13 cellular contexts compared by ENCODE assay signal in the genomic region with DNA sequence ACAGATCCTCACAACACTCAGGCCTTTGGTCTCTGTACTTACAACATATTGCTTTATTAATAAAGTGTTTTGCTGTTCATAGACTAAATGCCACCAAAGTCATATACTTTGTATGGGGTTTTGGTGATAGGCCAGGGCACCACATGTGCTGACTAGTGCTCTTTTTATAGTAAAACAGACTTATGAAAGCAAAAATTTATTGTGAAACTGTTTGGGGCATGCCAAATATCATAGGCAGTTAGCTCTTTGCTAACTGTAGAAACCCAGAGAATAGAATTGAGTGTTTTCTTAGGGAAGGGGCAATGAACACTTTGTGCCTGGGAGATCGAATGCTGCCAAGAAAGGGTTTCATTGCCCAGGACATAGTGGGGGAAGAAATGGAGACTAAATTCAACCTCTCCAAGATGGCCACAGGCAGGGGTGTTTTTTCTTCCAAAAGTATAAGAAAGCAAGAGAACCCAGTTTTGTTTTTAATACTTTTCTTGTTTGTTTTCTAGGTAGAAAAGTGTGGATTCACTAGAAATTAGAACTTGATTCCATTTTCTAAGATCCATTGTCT.
DNase-seq lines count a peak whose midpoint lies in the region; ATAC-seq and TF ChIP-seq lines count a peak whose summit lies in the region.
"Had no signal": no experiment of that assay in that cellular context is flagged by ENCODE, and none has a peak within 500 bp of the region (broad histone marks: within the 10 kb centered on the region; RNA-seq: fewer than 3 reads in every experiment).

No MANE protein-coding gene starts in this region.

- no peak overlapping the region for H4K91ac ChIP-seq in neuronal stem cell (ENCODE audit: low read depth, low read length, poor library complexity)

- no peak overlapping the region for H3K4me2 ChIP-seq in neuronal stem cell (ENCODE audit: insufficient read depth, low read length, poor library complexity, severe bottlenecking)

- H2BK5ac ChIP-seq in neuronal stem cell (ENCODE audit: low read length): no peak overlapping the region

- H4K8ac ChIP-seq in neuronal stem cell (ENCODE audit: low read depth, low read length): no peak overlapping the region

- H3K27ac ChIP-seq in neuronal stem cell (replicated peaks; ENCODE audit: low read length): no peak overlapping the region
- no peak overlapping the region for H3K27ac ChIP-seq in prostate gland

- no peaks in the 10 kb centered on the region for H3K27me3 Mint-ChIP-seq in dendritic cell treated with granulocyte-macrophage colony-stimulating factor and Interleukin-4, amounts not matched to agents 40 ng/mL and 50 ng/mL, for 4 days

- no peak overlapping the region for H3K23ac ChIP-seq in neuronal stem cell (ENCODE audit: low read depth, low read length, poor library complexity)

- H2AFZ ChIP-seq in neuronal stem cell (ENCODE audit: low read length): no peak overlapping the region

- H3K36me3 ChIP-seq in neuronal stem cell (replicated peaks in 1 of 2; ENCODE audit: control insufficient read depth in 2 of 2, insufficient read depth in 2 of 2, low read length in 2 of 2) (peaks cover 2 to 55% of the 10 kb centered on the region in 2 donors), prostate gland (no peaks in the 10 kb centered on the region)

- peaks cover 21% of the 10 kb centered on the region for H3K4me1 Mint-ChIP-seq in dendritic cell treated with granulocyte-macrophage colony-stimulating factor and Interleukin-4, amounts not matched to agents 40 ng/mL and 50 ng/mL, for 4 days (ENCODE audit: low read depth)
- H3K4me1 Mint-ChIP-seq: neural crest cell had no signal

- no peak overlapping the region for H3K4me3 Mint-ChIP-seq in dendritic cell treated with granulocyte-macrophage colony-stimulating factor and Interleukin-4, amounts not matched to agents 40 ng/mL and 50 ng/mL, for 4 days
- H3K4me3 Mint-ChIP-seq: CD8-positive, alpha-beta T cell; effector memory CD8-positive, alpha-beta T cell; neural crest cell had no signal

- H3K9me3 ChIP-seq in neuronal stem cell (replicated peaks in 1 of 2; ENCODE audit: control insufficient read depth in 2 of 2, insufficient read depth in 1 of 2, low read depth in 1 of 2, low read length in 2 of 2) (no peaks in the 10 kb centered on the region), prostate gland (no peaks in the 10 kb centered on the region)
- H3K9me3 ChIP-seq: tibial artery had no signal

- no peak overlapping the region for H3K9ac ChIP-seq in neuronal stem cell (ENCODE audit: low read depth, low read length, poor library complexity)

- no peak overlapping the region for H3K4ac ChIP-seq in neuronal stem cell (ENCODE audit: low read length)

- H3K4me1 ChIP-seq in neuronal stem cell (ENCODE audit: control insufficient read depth in 2 of 2, insufficient read depth in 1 of 2, low read depth in 1 of 2, low read length in 2 of 2) (no peaks in the 10 kb centered on the region), prostate gland (replicated peaks) (no peaks in the 10 kb centered on the region)

- H3K18ac ChIP-seq in neuronal stem cell (ENCODE audit: low read length): no peak overlapping the region

- H3K27ac Mint-ChIP-seq in dendritic cell treated with granulocyte-macrophage colony-stimulating factor and Interleukin-4, amounts not matched to agents 40 ng/mL and 50 ng/mL, for 4 days: peak overlapping the region; percentile 43
- H3K27ac Mint-ChIP-seq: CD8-positive, alpha-beta T cell; effector memory CD8-positive, alpha-beta T cell had no signal

- no peaks in the 10 kb centered on the region for H3K79me1 ChIP-seq in neuronal stem cell (ENCODE audit: low read depth, low read length)

- intact Hi-C loops in dendritic cell treated with granulocyte-macrophage colony-stimulating factor and Interleukin-4, amounts not matched to agents 40 ng/mL and 50 ng/mL, for 4 days (cut with micrococcal nuclease): no loop called here
- intact Hi-C loops in prostate gland (cut with DNase I): no loop called here

- H3K27me3 ChIP-seq in neuronal stem cell (ENCODE audit: control insufficient read depth in 3 of 3, insufficient read depth in 3 of 3, low read depth in 1 of 3, low read length in 3 of 3) (no peaks in the 10 kb centered on the region), prostate gland (replicated peaks; ENCODE audit: insufficient read depth) (no peaks in the 10 kb centered on the region)
- H3K27me3 ChIP-seq: tibial artery had no signal

- no peak for DNase-seq in H4 (ENCODE audit: low spot score)
- DNase-seq in SHP77 treated with DMSO at 0.1 percent for 48 hours (lab: John Stamatoyannopoulos, UW): no peak
- DNase-seq in neuronal stem cell (ENCODE audit: low spot score): no peak
- no peak for DNase-seq in prostate gland (ENCODE audit: low spot score)
- DNase-seq: CD8-positive, alpha-beta T cell; effector memory CD8-positive, alpha-beta T cell; stimulated activated CD4-positive, alpha-beta T cell treated with anti-CD3 and anti-CD28 coated beads, Interleukin-4, amount 100 ng/mL, for 4 hours had no signal

- peaks cover 47% of the 10 kb centered on the region for H3K36me3 Mint-ChIP-seq in dendritic cell treated with granulocyte-macrophage colony-stimulating factor and Interleukin-4, amounts not matched to agents 40 ng/mL and 50 ng/mL, for 4 days (ENCODE audit: low read depth)
- H3K36me3 Mint-ChIP-seq: CD8-positive, alpha-beta T cell had no signal

- no peak for TF ChIP-seq CTCF in prostate gland (IDR thresholded peaks at IDR 0.05)

- no peak overlapping the region for H2BK15ac ChIP-seq in neuronal stem cell (ENCODE audit: low read length)

- WGBS in neuronal stem cell (ENCODE audit: extremely low coverage in 2 of 2, insufficient read length in 2 of 2, insufficient replicate concordance in 1 of 2), 2 donors: no CpG with 5 or more reads among the region's 1 CpG
- WGBS in prostate gland: 17% methylated on average over 1 of the region's 1 CpG

- H3K14ac ChIP-seq in neuronal stem cell (ENCODE audit: low read length): no peak overlapping the region

- ATAC-seq in GM18517 (IDR thresholded peaks at IDR 0.05; ENCODE audit: unreplicated experiment) (peak; percentile 44), GM21529 (IDR thresholded peaks at IDR 0.05; ENCODE audit: unreplicated experiment) (peak; percentile 45), HG03139 (IDR thresholded peaks at IDR 0.05; ENCODE audit: unreplicated experiment) (peak; percentile 38)
- ATAC-seq: CD8-positive, alpha-beta T cell; effector memory CD8-positive, alpha-beta T cell had no signal

- no peak overlapping the region for H2AK5ac ChIP-seq in neuronal stem cell (ENCODE audit: low read depth, low read length)

- no peak overlapping the region for H3K4me3 ChIP-seq in neuronal stem cell (ENCODE audit: low read length in 2 of 2)
- H3K4me3 ChIP-seq in prostate gland: no peak overlapping the region
- H3K4me3 ChIP-seq: tibial artery had no signal

- H2BK12ac ChIP-seq in neuronal stem cell (ENCODE audit: low read length): no peak overlapping the region

- H3K9me3 Mint-ChIP-seq in dendritic cell treated with granulocyte-macrophage colony-stimulating factor and Interleukin-4, amounts not matched to agents 40 ng/mL and 50 ng/mL, for 4 days: no peaks in the 10 kb centered on the region
- H3K9me3 Mint-ChIP-seq: CD8-positive, alpha-beta T cell; effector memory CD8-positive, alpha-beta T cell; neural crest cell had no signal

- TF ChIP-seq POLR2A in prostate gland (IDR thresholded peaks at IDR 0.05): no peak

- H2BK120ac ChIP-seq in neuronal stem cell (ENCODE audit: low read depth, low read length): no peak overlapping the region
